In genomic region chr2:165796819-165797530, GRCh38 we compare ENCODE assay signal across 18 cellular contexts.
"Had no signal": no experiment of that assay in that cellular context is flagged by ENCODE, and none has a peak within 500 bp of the region (broad histone marks: within the 10 kb centered on the region; RNA-seq: fewer than 3 reads in every experiment).

No MANE protein-coding gene starts in this region.

- H3K27ac Mint-ChIP-seq: activated naive CD4-positive, alpha-beta T cell treated with anti-CD3 and anti-CD28 coated beads for 36 hours; activated T-helper 2 cell treated with anti-CD3 and anti-CD28 coated beads, Interferon-gamma antibody, Interleukin-2, Interleukin-4, amounts not matched to agents 10 μg/mL and 5 μg/mL and 100 μg/mL, durations not matched to agents 14 hours and 24 hours and 36 hours; nephron; stimulated activated naive B cell treated with anti-CD40 and anti-IgM and Interleukin-4, amounts not matched to agents 10 μg/mL and 1 μg/mL and 100 μg/mL, for 72 hours had no signal

- FAIRE-seq: astrocyte, bronchial epithelial cell had no signal

- H3K4me3 Mint-ChIP-seq: activated naive CD4-positive, alpha-beta T cell treated with anti-CD3 and anti-CD28 coated beads for 36 hours; nephron; stimulated activated naive B cell treated with anti-CD40 and anti-IgM and Interleukin-4, amounts not matched to agents 10 μg/mL and 1 μg/mL and 100 μg/mL, for 72 hours had no signal

- H3K4me3 ChIP-seq: dorsolateral prefrontal cortex, gastroesophageal sphincter, heart right ventricle, left ventricle myocardium inferior, tibial artery, uterus had no signal

- H3K9me3 ChIP-seq: gastroesophageal sphincter, heart right ventricle, left ventricle myocardium inferior, tibial artery, uterus had no signal

- H3K36me3 ChIP-seq: gastroesophageal sphincter, heart right ventricle, left ventricle myocardium inferior, tibial artery, uterus had no signal

- H3K27me3 Mint-ChIP-seq: stimulated activated naive B cell treated with anti-CD40 and anti-IgM and Interleukin-4, amounts not matched to agents 10 μg/mL and 1 μg/mL and 100 μg/mL, for 72 hours had no signal

- ATAC-seq: gastroesophageal sphincter; heart right ventricle; stimulated activated naive B cell treated with anti-CD40 and anti-IgM and Interleukin-4, amounts not matched to agents 10 μg/mL and 1 μg/mL and 100 μg/mL, for 72 hours had no signal

- DNase-seq: activated CD4-positive, CD25-positive, alpha-beta regulatory T cell treated with anti-CD3 and anti-CD28 coated beads, Interleukin-2, amount 50 U/mL, for 72 hours; activated naive CD4-positive, alpha-beta T cell treated with anti-CD3 and anti-CD28 coated beads for 36 hours; activated T-cell treated with anti-CD3 and anti-CD28 coated beads for 4 hours; dorsolateral prefrontal cortex; erythroblast; heart right ventricle; left ventricle myocardium inferior; mesenchymal stem cell; occipital lobe; stimulated activated CD4-positive, alpha-beta T cell treated with anti-CD3 and anti-CD28 coated beads, Interleukin-2, amount 100 ng/mL, for 48 hours; stimulated activated naive B cell treated with anti-CD40 and anti-IgM and Interleukin-4, amounts not matched to agents 10 μg/mL and 1 μg/mL and 100 μg/mL, for 72 hours; tibial artery; uterus had no signal

- H3K9me3 Mint-ChIP-seq: activated naive CD4-positive, alpha-beta T cell treated with anti-CD3 and anti-CD28 coated beads for 36 hours; activated T-helper 2 cell treated with anti-CD3 and anti-CD28 coated beads, Interferon-gamma antibody, Interleukin-2, Interleukin-4, amounts not matched to agents 10 μg/mL and 5 μg/mL and 100 μg/mL, durations not matched to agents 14 hours and 24 hours and 36 hours; nephron had no signal

- H3K27ac ChIP-seq: dorsolateral prefrontal cortex, gastroesophageal sphincter, heart right ventricle, left ventricle myocardium inferior, tibial artery, uterus had no signal
